In genomic region chr18:3397031-3397750, GRCh38 we compare ENCODE assay signal across 12 cellular contexts. TPM values are rescaled to one million over a fixed set of nuclear protein-coding genes. Genes with fewer than 3 reads are reported as not detected.
DNase-seq lines count a peak whose midpoint lies in the region; TF ChIP-seq lines count a peak whose summit lies in the region.
"Had no signal": no experiment of that assay in that cellular context is flagged by ENCODE, and none has a peak within 500 bp of the region (broad histone marks: within the 10 kb centered on the region; RNA-seq: fewer than 3 reads in every experiment).

No MANE protein-coding gene starts in this region.

- H3K36me3 ChIP-seq in breast epithelium (no peaks in the 10 kb centered on the region), stomach (no peaks in the 10 kb centered on the region)
- H3K36me3 ChIP-seq: transverse colon had no signal

- intact Hi-C loops in breast epithelium (cut with DNase I; ENCODE audit: low total_unique reads): no loop called here
- intact Hi-C loops in stomach (cut with DNase I; ENCODE audit: low total_unique reads): no loop called here

- peak overlapping the region; percentile 56 to 76 for H3K27ac ChIP-seq in breast epithelium
- H3K27ac ChIP-seq in layer of hippocampus (ENCODE audit: low read depth, low read length): peak overlapping the region; percentile 96
- peak overlapping the region; percentile 9 to 59 (median 40) for H3K27ac ChIP-seq in stomach
- H3K27ac ChIP-seq: transverse colon had no signal

- H3K4me1 ChIP-seq in breast epithelium (no peaks in the 10 kb centered on the region), stomach (peaks cover 0 to 5% (median 0%) of the 10 kb centered on the region in 4 donors)
- H3K4me1 ChIP-seq: transverse colon had no signal

- no peak for TF ChIP-seq EP300 in stomach (IDR thresholded peaks at IDR 0.05)

- peaks cover 0 to 3% of the 10 kb centered on the region in 2 donors for H3K9me3 ChIP-seq in breast epithelium
- peaks cover 0 to 8% (median 7%) of the 10 kb centered on the region in 4 donors for H3K9me3 ChIP-seq in stomach
- H3K9me3 ChIP-seq: transverse colon had no signal

- H3K4me3 ChIP-seq in breast epithelium (no peak overlapping the region), stomach (no peak overlapping the region)
- H3K4me3 ChIP-seq: transverse colon had no signal

- TF ChIP-seq CTCF in breast epithelium (IDR thresholded peaks at IDR 0.05) (no peak), stomach (IDR thresholded peaks at IDR 0.05) (no peak)

- no peak for TF ChIP-seq POLR2A in breast epithelium (IDR thresholded peaks at IDR 0.05)
- TF ChIP-seq POLR2A in stomach (IDR thresholded peaks at IDR 0.05): no peak

- peak; percentile 15 for DNase-seq in LoVo (ENCODE audit: low spot score)
- DNase-seq in breast epithelium (ENCODE audit: low spot score in 2 of 2): no peak
- no peak for DNase-seq in stomach
- DNase-seq in NCI-H446 (lab: John Stamatoyannopoulos, UW): no peak
- no peak for DNase-seq in COR-L47 (lab: John Stamatoyannopoulos, UW)
- DNase-seq in retina: no peak
- DNase-seq: activated naive CD4-positive, alpha-beta T cell treated with anti-CD3 and anti-CD28 coated beads for 36 hours; effector memory CD8-positive, alpha-beta T cell; kidney; MV-4-11; transverse colon had no signal

- 31 to 52% (median 41%) methylated on average over 7 of the region's 7 CpGs for WGBS in stomach, 5 donors

- H3K27me3 ChIP-seq in breast epithelium (no peaks in the 10 kb centered on the region), layer of hippocampus (ENCODE audit: control insufficient read depth, insufficient read depth, low read length) (no peaks in the 10 kb centered on the region), stomach (no peaks in the 10 kb centered on the region)
- H3K27me3 ChIP-seq: transverse colon had no signal

RNA-seq across cellular contexts. Expression of gene TGIF1, which starts 52.8 kb away (rescaled TPM):
- 100 to 1,000 TPM in 2 of 3 donors, 10 to 100 TPM in 1; 67.7 to 161 (median 108) TPM for total RNA-seq in breast epithelium
- 10 to 100 TPM; 18.7 to 87.6 (median 52.5) TPM for total RNA-seq in stomach
- polyA plus RNA-seq in stomach: 10 to 100 TPM; 51.5 to 65.3 (median 57.9) TPM

Comparison
In these comparisons a context has a peak if more than half of its experiments do, and no peak if none do; other contexts are left out.
1. H3K27ac ChIP-seq: peak in every context shown above with its lines; median percentile 96 in layer of hippocampus; 66 in breast epithelium; 40 in stomach.